22 cellular contexts compared by ENCODE assay signal in the genomic region with DNA sequence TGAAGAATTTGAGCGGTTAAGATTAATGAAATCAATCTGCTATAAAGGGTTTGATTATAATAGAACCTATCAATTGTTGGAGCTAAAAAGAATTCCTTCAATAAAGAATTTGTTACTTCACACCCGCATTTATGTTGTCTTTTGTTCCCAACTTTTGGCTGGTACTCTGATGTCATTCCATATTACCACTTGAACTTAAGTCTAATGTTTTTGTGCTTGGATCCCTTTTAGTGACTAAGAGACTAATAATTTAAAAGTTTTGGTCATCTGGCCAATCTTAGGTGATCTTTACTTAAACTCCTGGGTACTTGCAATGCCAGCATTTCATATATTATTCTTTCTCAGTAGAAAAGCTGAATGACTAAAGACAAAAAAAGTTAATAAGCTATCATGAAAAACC.
DNase-seq lines count a peak whose midpoint lies in the region; ATAC-seq, FAIRE-seq and TF ChIP-seq lines count a peak whose summit lies in the region.
"Had no signal": no experiment of that assay in that cellular context is flagged by ENCODE, and none has a peak within 500 bp of the region (broad histone marks: within the 10 kb centered on the region; RNA-seq: fewer than 3 reads in every experiment).

No MANE protein-coding gene starts in this region.

- no peak overlapping the region for H3K4me3 ChIP-seq in HCT116 (replicated peaks in 1 of 2; ENCODE audit: low read depth in 1 of 2, low read length in 2 of 2)
- no peak overlapping the region for H3K4me3 ChIP-seq in astrocyte (ENCODE audit: insufficient read depth, low read depth, low read length)
- H3K4me3 ChIP-seq: A549; BLaER1 treated with 17β-estradiol and CSF1 and Interleukin-3, amounts not matched to agents 10 nM and 100 nM had no signal

- H3K4me3 Mint-ChIP-seq in astrocyte (ENCODE audit: unreplicated experiment) (no peak overlapping the region), chondrocyte (ENCODE audit: unreplicated experiment) (no peak overlapping the region)
- H3K4me3 Mint-ChIP-seq in activated T-helper 17 cell treated with anti-CD3 and anti-CD28 coated beads, Interleukin-2, amount 50 U/mL, for 72 hours, result no peak overlapping the region
- H3K4me3 Mint-ChIP-seq: B cell; CD4-positive, alpha-beta T cell; CD8-positive, alpha-beta T cell had no signal

- no peaks in the 10 kb centered on the region for H3K4me1 ChIP-seq in HCT116 (ENCODE audit: control insufficient read depth in 1 of 2, insufficient read depth in 2 of 2, low read length in 2 of 2)
- no peaks in the 10 kb centered on the region for H3K4me1 ChIP-seq in astrocyte (ENCODE audit: insufficient read depth, low read length)
- H3K4me1 ChIP-seq: A549, Caco-2 had no signal

- H3K9me2 ChIP-seq in HCT116 (ENCODE audit: insufficient read depth), result no peaks in the 10 kb centered on the region

- H3K27me3 Mint-ChIP-seq in astrocyte (ENCODE audit: low read depth, unreplicated experiment), result no peaks in the 10 kb centered on the region
- no peaks in the 10 kb centered on the region for H3K27me3 Mint-ChIP-seq in chondrocyte (ENCODE audit: low read depth)
- H3K27me3 Mint-ChIP-seq in activated T-helper 17 cell treated with anti-CD3 and anti-CD28 coated beads, Interleukin-2, amount 50 U/mL, for 72 hours, result peaks cover 9% of the 10 kb centered on the region

- H3K27ac ChIP-seq in HCT116 (ENCODE audit: low read depth, low read length) (no peak overlapping the region), astrocyte (ENCODE audit: low read depth, low read length) (no peak overlapping the region)
- H3K27ac ChIP-seq: 22Rv1; A549; BLaER1 treated with 17β-estradiol and CSF1 and Interleukin-3, amounts not matched to agents 10 nM and 100 nM; C4-2B had no signal

- peaks cover 16% of the 10 kb centered on the region for H3K9me3 Mint-ChIP-seq in astrocyte (ENCODE audit: unreplicated experiment)
- peaks cover 34% of the 10 kb centered on the region for H3K9me3 Mint-ChIP-seq in chondrocyte (ENCODE audit: low read depth)
- no peaks in the 10 kb centered on the region for H3K9me3 Mint-ChIP-seq in activated T-helper 17 cell treated with anti-CD3 and anti-CD28 coated beads, Interleukin-2, amount 50 U/mL, for 72 hours

- no peak for TF ChIP-seq RAD21 in HCT116 (IDR thresholded peaks at IDR 0.05; ENCODE audit: low read depth)

- intact Hi-C loops in HCT116 (cut with micrococcal nuclease), result no loop called here

- TF ChIP-seq CTCF in HCT116 (IDR thresholded peaks at IDR 0.05 in 2 of 3, conservative IDR thresholded peaks at IDR 0.05 in 1 of 3; ENCODE audit: borderline replicate concordance in 1 of 3, insufficient read depth in 1 of 3, low read depth in 2 of 3, low read length in 2 of 3) (no peak), astrocyte (IDR thresholded peaks at IDR 0.05; ENCODE audit: insufficient read depth, low read depth, low read length) (no peak), chondrocyte (IDR thresholded peaks at IDR 0.05) (no peak)

- H3K27me3 ChIP-seq in HCT116 (ENCODE audit: insufficient read depth, low read length) (no peaks in the 10 kb centered on the region), astrocyte (ENCODE audit: insufficient read depth, low read length) (no peaks in the 10 kb centered on the region)
- H3K27me3 ChIP-seq: BLaER1 treated with 17β-estradiol and CSF1 and Interleukin-3, amounts not matched to agents 10 nM and 100 nM had no signal

- H3K4me1 Mint-ChIP-seq in astrocyte (ENCODE audit: low read depth, unreplicated experiment) (no peaks in the 10 kb centered on the region), chondrocyte (ENCODE audit: low read depth) (peaks cover 40% of the 10 kb centered on the region)
- no peaks in the 10 kb centered on the region for H3K4me1 Mint-ChIP-seq in activated T-helper 17 cell treated with anti-CD3 and anti-CD28 coated beads, Interleukin-2, amount 50 U/mL, for 72 hours
- H3K4me1 Mint-ChIP-seq: B cell had no signal

- no peak overlapping the region for H3K9ac ChIP-seq in HCT116 (ENCODE audit: low read length)
- no peak overlapping the region for H3K9ac ChIP-seq in astrocyte (ENCODE audit: low read length)
- H3K9ac ChIP-seq: BLaER1 treated with 17β-estradiol and CSF1 and Interleukin-3, amounts not matched to agents 10 nM and 100 nM had no signal

- H3K36me3 ChIP-seq in HCT116 (ENCODE audit: control insufficient read depth in 1 of 2, insufficient read depth in 2 of 2, low read length in 2 of 2) (no peaks in the 10 kb centered on the region), astrocyte (ENCODE audit: insufficient read depth, low read length) (no peaks in the 10 kb centered on the region)
- H3K36me3 ChIP-seq: BLaER1 treated with 17β-estradiol and CSF1 and Interleukin-3, amounts not matched to agents 10 nM and 100 nM had no signal

- BruUV-seq in HCT116 (replicated peaks; lab: Mats Ljungman, UMichigan), result no TSS peak

- no peak for DNase-seq in HCT116 (ENCODE audit: low read depth, low spot score)
- DNase-seq in astrocyte (ENCODE audit: low read depth), result peak; percentile 70
- DNase-seq in chondrocyte (ENCODE audit: low spot score), result no peak
- DNase-seq: AML-193; Caco-2; Calu3; CD4-positive, alpha-beta T cell; CD8-positive, alpha-beta T cell; DMS79 treated with DMSO at 0.1 percent for 48 hours; GF-D8 had no signal

- H2AFZ ChIP-seq in HCT116 (ENCODE audit: low read depth, low read length, poor library complexity, severe bottlenecking) (peak overlapping the region; percentile 40), astrocyte (ENCODE audit: low read depth, low read length) (no peak overlapping the region)

- POLR2A ChIA-PET in HCT116 (lab: Charles Lee), result interaction anchor here (1.6 kb wide), 1 partner anchor 10 kb away, joined by 4 read pairs; no protein-coding TSS in a partner anchor

- H4K20me1 ChIP-seq in HCT116 (ENCODE audit: insufficient read depth), result no peaks in the 10 kb centered on the region
- no peaks in the 10 kb centered on the region for H4K20me1 ChIP-seq in astrocyte (ENCODE audit: insufficient read depth, low read length)
- H4K20me1 ChIP-seq: BLaER1 treated with 17β-estradiol and CSF1 and Interleukin-3, amounts not matched to agents 10 nM and 100 nM had no signal

- H3K36me3 Mint-ChIP-seq in astrocyte (ENCODE audit: low read depth, unreplicated experiment) (no peaks in the 10 kb centered on the region), chondrocyte (ENCODE audit: low read depth) (peaks cover 11% of the 10 kb centered on the region)
- H3K36me3 Mint-ChIP-seq in activated T-helper 17 cell treated with anti-CD3 and anti-CD28 coated beads, Interleukin-2, amount 50 U/mL, for 72 hours (ENCODE audit: low read depth), result no peaks in the 10 kb centered on the region
- H3K36me3 Mint-ChIP-seq: CD8-positive, alpha-beta T cell had no signal

- H3K27ac Mint-ChIP-seq in astrocyte (ENCODE audit: unreplicated experiment) (no peak overlapping the region), chondrocyte (ENCODE audit: unreplicated experiment) (peak overlapping the region; percentile 70)
- H3K27ac Mint-ChIP-seq in activated T-helper 17 cell treated with anti-CD3 and anti-CD28 coated beads, Interleukin-2, amount 50 U/mL, for 72 hours, result no peak overlapping the region
- H3K27ac Mint-ChIP-seq: B cell; CD4-positive, alpha-beta T cell; CD8-positive, alpha-beta T cell had no signal

- RAD21 ChIA-PET in HCT116 (lab: Charles Lee; ENCODE audit: low non-redundant PET in 1 of 2, low total read pairs in 2 of 2, uncharacterized antibody in 2 of 2, unreplicated experiment in 2 of 2), result no interaction called here

- no peak for TF ChIP-seq POLR2A in HCT116 (IDR thresholded peaks at IDR 0.05; ENCODE audit: borderline replicate concordance, extremely low read depth, insufficient read depth, insufficient read length)

- H3K79me2 ChIP-seq in HCT116 (ENCODE audit: insufficient read depth, low read length) (no peaks in the 10 kb centered on the region), astrocyte (ENCODE audit: insufficient read depth, low read length) (no peaks in the 10 kb centered on the region)

- no peaks in the 10 kb centered on the region for H3K9me3 ChIP-seq in HCT116 (ENCODE audit: control insufficient read depth in 1 of 2, insufficient read depth in 1 of 2, low read depth in 1 of 2, low read length in 2 of 2)
- no peaks in the 10 kb centered on the region for H3K9me3 ChIP-seq in astrocyte (ENCODE audit: insufficient read depth, low read depth, low read length)
- H3K9me3 ChIP-seq: A549, Caco-2 had no signal

- no peak for FAIRE-seq in astrocyte (lab: Jason Lieb, UNC)
- FAIRE-seq: A549, D721Med, G401.6, GM12891, GM18507 had no signal

- CTCF ChIA-PET in HCT116 (lab: Charles Lee), result no interaction called here

- ATAC-seq in HCT116, result no peak
- no peak for ATAC-seq in activated T-helper 17 cell treated with anti-CD3 and anti-CD28 coated beads, Interleukin-2, amount 50 U/mL, for 72 hours (replicated peaks)
- no peak for ATAC-seq in GM18498 (IDR thresholded peaks at IDR 0.05; ENCODE audit: unreplicated experiment)
- ATAC-seq in HG03159 (IDR thresholded peaks at IDR 0.05; ENCODE audit: unreplicated experiment), result no peak
- ATAC-seq: A549; CD8-positive, alpha-beta T cell had no signal

- H3K4me2 ChIP-seq in HCT116 (ENCODE audit: low read length) (no peak overlapping the region), astrocyte (ENCODE audit: low read length) (no peak overlapping the region)
- H3K4me2 ChIP-seq: A549; BLaER1 treated with 17β-estradiol and CSF1 and Interleukin-3, amounts not matched to agents 10 nM and 100 nM had no signal

TF ChIP-seq in HCT116, 20 proteins besides CTCF, POLR2A, EP300 and RAD21 (continues in another document):
- TF ChIP-seq YY1 (IDR thresholded peaks at IDR 0.05; ENCODE audit: extremely low read depth, insufficient replicate concordance, low read depth, low read length), result no peak
- no peak for TF ChIP-seq CEBPB (IDR thresholded peaks at IDR 0.05; ENCODE audit: low read depth)
- TF ChIP-seq TCF7L2 (IDR thresholded peaks at IDR 0.05; ENCODE audit: borderline replicate concordance, extremely low read depth, insufficient read depth, insufficient read length), result no peak
- no peak for TF ChIP-seq CBX3 (IDR thresholded peaks at IDR 0.05; ENCODE audit: low read depth)
- no peak for TF ChIP-seq SP1 (IDR thresholded peaks at IDR 0.05; ENCODE audit: low read depth)
- no peak for TF ChIP-seq ZNF274 (IDR thresholded peaks at IDR 0.05; ENCODE audit: low read depth, low read length)
- TF ChIP-seq SIN3A (IDR thresholded peaks at IDR 0.05; ENCODE audit: low read depth), result no peak
- TF ChIP-seq, protein P1, sequence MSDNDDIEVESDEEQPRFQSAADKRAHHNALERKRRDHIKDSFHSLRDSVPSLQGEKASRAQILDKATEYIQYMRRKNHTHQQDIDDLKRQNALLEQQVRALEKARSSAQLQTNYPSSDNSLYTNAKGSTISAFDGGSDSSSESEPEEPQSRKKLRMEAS (IDR thresholded peaks at IDR 0.05), result no peak
- TF ChIP-seq POLR2AphosphoS5 (IDR thresholded peaks at IDR 0.05; ENCODE audit: low read depth, low read length), result no peak
